17 cellular contexts compared by ENCODE assay signal in the genomic region with DNA sequence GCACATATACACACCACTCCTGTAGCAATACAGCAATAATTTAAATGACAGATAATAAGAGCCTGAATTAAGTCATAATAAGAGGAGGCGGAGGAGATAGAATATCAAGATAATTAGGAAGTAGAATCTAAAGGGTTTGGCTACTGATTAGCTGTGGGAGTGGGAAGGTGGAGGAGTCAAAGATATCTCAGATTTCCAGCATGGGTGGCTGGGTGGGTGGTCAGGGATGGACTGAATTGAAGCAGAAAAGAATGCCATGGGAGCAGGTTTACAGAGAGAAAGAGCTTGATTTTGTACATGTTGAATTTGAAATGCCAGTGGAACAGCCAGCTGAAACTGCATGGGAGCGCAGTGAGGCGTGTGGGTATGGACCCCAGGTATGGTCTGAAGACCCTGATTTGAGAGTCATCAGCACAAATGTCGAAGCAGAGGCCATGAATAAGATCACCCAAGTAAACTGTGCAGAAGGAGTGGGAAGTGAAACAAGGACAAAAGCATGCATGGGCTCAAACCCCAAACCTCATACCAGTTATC. TPM values are rescaled to one million over a fixed set of nuclear protein-coding genes. Genes with fewer than 3 reads are reported as not detected.
DNase-seq lines count a peak whose midpoint lies in the region; ATAC-seq lines count a peak whose summit lies in the region.
"Had no signal": no experiment of that assay in that cellular context is flagged by ENCODE, and none has a peak within 500 bp of the region (broad histone marks: within the 10 kb centered on the region; RNA-seq: fewer than 3 reads in every experiment).

No MANE protein-coding gene starts in this region.

- H3K4me1 Mint-ChIP-seq in T-helper 17 cell, result peaks cover 37% of the 10 kb centered on the region
- peaks cover 61% of the 10 kb centered on the region for H3K4me1 Mint-ChIP-seq in stimulated activated effector memory CD8-positive, alpha-beta T cell treated with anti-CD3 and anti-CD28 coated beads, Interleukin-12 subunit alpha, Interleukin-12 subunit beta, amount 100 ng/mL, for 72 hours
- H3K4me1 Mint-ChIP-seq in activated CD8-positive, alpha-beta memory T cell treated with anti-CD3 and anti-CD28 coated beads, Interleukin-2, amount 10 ng/mL, durations not matched to agents 7 days and 5 days, result peaks cover 57% of the 10 kb centered on the region

- peaks cover 3% of the 10 kb centered on the region for H3K36me3 Mint-ChIP-seq in T-helper 17 cell (ENCODE audit: low read depth)
- H3K36me3 Mint-ChIP-seq in stimulated activated effector memory CD8-positive, alpha-beta T cell treated with anti-CD3 and anti-CD28 coated beads, Interleukin-12 subunit alpha, Interleukin-12 subunit beta, amount 100 ng/mL, for 72 hours, result peaks cover 6% of the 10 kb centered on the region
- peaks cover 15% of the 10 kb centered on the region for H3K36me3 Mint-ChIP-seq in activated CD8-positive, alpha-beta memory T cell treated with anti-CD3 and anti-CD28 coated beads, Interleukin-2, amount 10 ng/mL, durations not matched to agents 7 days and 5 days

- H3K9me3 Mint-ChIP-seq in stimulated activated effector memory CD8-positive, alpha-beta T cell treated with anti-CD3 and anti-CD28 coated beads, Interleukin-12 subunit alpha, Interleukin-12 subunit beta, amount 100 ng/mL, for 72 hours, result no peaks in the 10 kb centered on the region
- H3K9me3 Mint-ChIP-seq in activated CD8-positive, alpha-beta memory T cell treated with anti-CD3 and anti-CD28 coated beads, Interleukin-2, amount 10 ng/mL, durations not matched to agents 7 days and 5 days (ENCODE audit: low read depth), result no peaks in the 10 kb centered on the region
- H3K9me3 Mint-ChIP-seq: activated CD4-positive, alpha-beta memory T cell treated with anti-CD3 and anti-CD28 coated beads, Interleukin-2, amount 10 ng/mL, durations not matched to agents 7 days and 5 days; HFFc6; stimulated activated naive CD8-positive, alpha-beta T cell treated with anti-CD3 and anti-CD28 coated beads, Interleukin-15, amount 100 ng/mL, for 72 hours had no signal

- no peaks in the 10 kb centered on the region for H3K9me3 ChIP-seq in T-helper 17 cell (ENCODE audit: control insufficient read depth, low read length, poor library complexity, severe bottlenecking)
- H3K9me3 ChIP-seq: gastroesophageal sphincter, prostate gland, upper lobe of left lung had no signal

- no peaks in the 10 kb centered on the region for H3K27me3 Mint-ChIP-seq in T-helper 17 cell
- no peaks in the 10 kb centered on the region for H3K27me3 Mint-ChIP-seq in activated CD8-positive, alpha-beta memory T cell treated with anti-CD3 and anti-CD28 coated beads, Interleukin-2, amount 10 ng/mL, durations not matched to agents 7 days and 5 days
- H3K27me3 Mint-ChIP-seq: activated CD4-positive, alpha-beta memory T cell treated with anti-CD3 and anti-CD28 coated beads, Interleukin-2, amount 10 ng/mL, durations not matched to agents 7 days and 5 days; stimulated activated naive CD8-positive, alpha-beta T cell treated with anti-CD3 and anti-CD28 coated beads, Interleukin-15, amount 100 ng/mL, for 72 hours had no signal

- H3K4me3 Mint-ChIP-seq in T-helper 17 cell, result no peak overlapping the region
- H3K4me3 Mint-ChIP-seq in stimulated activated effector memory CD8-positive, alpha-beta T cell treated with anti-CD3 and anti-CD28 coated beads, Interleukin-12 subunit alpha, Interleukin-12 subunit beta, amount 100 ng/mL, for 72 hours, result peak overlapping the region; percentile 47
- no peak overlapping the region for H3K4me3 Mint-ChIP-seq in activated CD8-positive, alpha-beta memory T cell treated with anti-CD3 and anti-CD28 coated beads, Interleukin-2, amount 10 ng/mL, durations not matched to agents 7 days and 5 days
- H3K4me3 Mint-ChIP-seq: activated CD4-positive, alpha-beta memory T cell treated with anti-CD3 and anti-CD28 coated beads, Interleukin-2, amount 10 ng/mL, durations not matched to agents 7 days and 5 days; HFFc6 had no signal

- peak overlapping the region; percentile 86 for H3K27ac Mint-ChIP-seq in T-helper 17 cell
- peak overlapping the region; percentile 89 for H3K27ac Mint-ChIP-seq in stimulated activated effector memory CD8-positive, alpha-beta T cell treated with anti-CD3 and anti-CD28 coated beads, Interleukin-12 subunit alpha, Interleukin-12 subunit beta, amount 100 ng/mL, for 72 hours
- H3K27ac Mint-ChIP-seq in activated CD8-positive, alpha-beta memory T cell treated with anti-CD3 and anti-CD28 coated beads, Interleukin-2, amount 10 ng/mL, durations not matched to agents 7 days and 5 days, result no peak overlapping the region
- H3K27ac Mint-ChIP-seq: HFFc6 had no signal

- DNase-seq in NOMO-1 treated with DMSO at 0.1 percent for 48 hours (lab: John Stamatoyannopoulos, UW; ENCODE audit: unreplicated experiment) (peak; percentile 16), NOMO-1 treated with dmso at 0.1 percent for 144 hours (lab: John Stamatoyannopoulos, UW; ENCODE audit: unreplicated experiment) (no peak), T-helper 17 cell (no peak)
- peak in 1 of 2 donors; percentile 43 for DNase-seq in stimulated activated effector memory CD8-positive, alpha-beta T cell treated with anti-CD3 and anti-CD28 coated beads, Interleukin-12 subunit alpha, Interleukin-12 subunit beta, amount 100 ng/mL, for 72 hours (ENCODE audit: low spot score in 2 of 2)
- no peak for DNase-seq in activated CD8-positive, alpha-beta memory T cell treated with anti-CD3 and anti-CD28 coated beads, Interleukin-2, amount 10 ng/mL, durations not matched to agents 7 days and 5 days
- DNase-seq: activated CD4-positive, CD25-positive, alpha-beta regulatory T cell; dorsolateral prefrontal cortex; HFFc6; kidney glomerular epithelial cell; NCI-H1436; stimulated activated CD4-positive, alpha-beta T cell treated with anti-CD3 and anti-CD28 coated beads, Interleukin-2, amount 100 ng/mL, for 24 hours; upper lobe of left lung had no signal

- CTCF ChIA-PET in activated CD8-positive, alpha-beta memory T cell treated with anti-CD3 and anti-CD28 coated beads, Interleukin-2, amount 10 ng/mL, durations not matched to agents 7 days and 5 days (lab: Charles Lee), result interaction anchor here (0.7 to 10.8 kb wide), 23 partner anchors 13 to 189 kb away, joined by 3 to 249 read pairs (median 6); a partner anchor contains a TSS

- ATAC-seq in T-helper 17 cell (no peak), GM21515 (IDR thresholded peaks at IDR 0.05; ENCODE audit: unreplicated experiment) (no peak)
- ATAC-seq in stimulated activated effector memory CD8-positive, alpha-beta T cell treated with anti-CD3 and anti-CD28 coated beads, Interleukin-12 subunit alpha, Interleukin-12 subunit beta, amount 100 ng/mL, for 72 hours, result no peak
- ATAC-seq in activated CD8-positive, alpha-beta memory T cell treated with anti-CD3 and anti-CD28 coated beads, Interleukin-2, amount 10 ng/mL, durations not matched to agents 7 days and 5 days, result no peak
- ATAC-seq: gastroesophageal sphincter had no signal

RNA-seq across cellular contexts. Expression of a gene that starts 1.4 kb away (rescaled TPM):
- 10 to 100 TPM; 20.9 to 23.4 TPM for total RNA-seq in T-helper 17 cell
- total RNA-seq in activated CD8-positive, alpha-beta memory T cell treated with anti-CD3 and anti-CD28 coated beads, Interleukin-2, amount 10 ng/mL, durations not matched to agents 7 days and 5 days, result 10 to 100 TPM; 57.9 to 60.9 TPM

RNA-seq across cellular contexts. Expression of a gene that starts 13.5 kb away (rescaled TPM):
- total RNA-seq in T-helper 17 cell, result 10 to 100 TPM; 11.1 to 23.3 TPM
- 10 to 100 TPM; 22.7 to 31.2 TPM for total RNA-seq in activated CD8-positive, alpha-beta memory T cell treated with anti-CD3 and anti-CD28 coated beads, Interleukin-2, amount 10 ng/mL, durations not matched to agents 7 days and 5 days
- total RNA-seq: HFFc6 had no signal

RNA-seq across cellular contexts. Expression of a gene that starts 14.1 kb away (rescaled TPM):
- total RNA-seq in T-helper 17 cell, result 100 to 1,000 TPM; 409 to 459 TPM
- 100 to 1,000 TPM; 309 to 336 TPM for total RNA-seq in activated CD8-positive, alpha-beta memory T cell treated with anti-CD3 and anti-CD28 coated beads, Interleukin-2, amount 10 ng/mL, durations not matched to agents 7 days and 5 days

RNA-seq across cellular contexts. Expression of a gene that starts 55.1 kb away (rescaled TPM):
- total RNA-seq in T-helper 17 cell, result 1 to 10 TPM; 2.6 to 5.1 TPM
- total RNA-seq in activated CD8-positive, alpha-beta memory T cell treated with anti-CD3 and anti-CD28 coated beads, Interleukin-2, amount 10 ng/mL, durations not matched to agents 7 days and 5 days, result 10 to 100 TPM; 11.8 to 16.7 TPM
- total RNA-seq: HFFc6 had no signal
